ENCODE assay signal across 18 cellular contexts in genomic region chr10:59222788-59223187, GRCh38. TPM values are rescaled to one million over a fixed set of nuclear protein-coding genes. Genes with fewer than 3 reads are reported as not detected.
"Had no signal": no experiment of that assay in that cellular context is flagged by ENCODE, and none has a peak within 500 bp of the region (broad histone marks: within the 10 kb centered on the region; RNA-seq: fewer than 3 reads in every experiment).

No MANE protein-coding gene starts in this region.

- ATAC-seq: activated CD4-positive, CD25-positive, alpha-beta regulatory T cell treated with anti-CD3 and anti-CD28 coated beads, Interleukin-2, amount 50 U/mL, for 24 hours; activated naive CD8-positive, alpha-beta T cell treated with anti-CD3 and anti-CD28 coated beads, Interleukin-2, amount 50 U/mL, for 24 hours; esophagus mucosa; naive thymus-derived CD4-positive, alpha-beta T cell; sciatic nerve; stimulated activated naive B cell treated with anti-CD40 and anti-IgM and Interleukin-4, amounts not matched to agents 10 μg/mL and 1 μg/mL and 100 μg/mL, for 72 hours had no signal

- H2AFZ ChIP-seq: parathyroid adenoma had no signal

- H3K36me3 ChIP-seq: ascending aorta, spleen had no signal

- H3K27me3 ChIP-seq: ascending aorta, spleen had no signal

- DNase-seq: activated CD4-positive, alpha-beta T cell treated with anti-CD3 and anti-CD28 coated beads, Interleukin-2, amount 10 ng/mL, durations not matched to agents 7 days and 5 days; activated CD8-positive, alpha-beta memory T cell treated with anti-CD3 and anti-CD28 coated beads for 24 hours; activated CD8-positive, alpha-beta memory T cell treated with anti-CD3 and anti-CD28 coated beads, Interleukin-2, amount 50 U/mL, for 48 hours; activated effector memory CD4-positive, alpha-beta T cell treated with Interleukin-2 at 50 U/mL for 16 hours; activated naive CD4-positive, alpha-beta T cell treated with anti-CD3 and anti-CD28 coated beads, Interleukin-2, amount 10 ng/mL, durations not matched to agents 7 days and 5 days; activated naive CD8-positive, alpha-beta T cell treated with anti-CD3 and anti-CD28 coated beads, Interleukin-2, amount 50 U/mL, for 24 hours; activated T-cell treated with anti-CD3 and anti-CD28 coated beads, Interleukin-2, amount 50 U/mL, for 48 hours; effector CD8-positive, alpha-beta T cell; naive thymus-derived CD4-positive, alpha-beta T cell; spleen; stimulated activated naive B cell treated with anti-CD40 and anti-IgM and Interleukin-4, amounts not matched to agents 10 μg/mL and 1 μg/mL and 100 μg/mL, for 72 hours; T1000 had no signal

- H3K9ac ChIP-seq: parathyroid adenoma had no signal

- H3K4me1 ChIP-seq: ascending aorta, parathyroid adenoma, spleen had no signal

- H3K27ac ChIP-seq: ascending aorta, parathyroid adenoma, spleen had no signal

- H3K79me2 ChIP-seq: parathyroid adenoma had no signal

- H3K9me3 ChIP-seq: ascending aorta, spleen had no signal

- H3K4me3 ChIP-seq: ascending aorta, spleen had no signal

RNA-seq across cellular contexts. Expression of gene PHYHIPL, which starts 46.3 kb away (rescaled TPM):
- total RNA-seq: activated CD4-positive, alpha-beta T cell treated with anti-CD3 and anti-CD28 coated beads, Interleukin-2, amount 10 ng/mL, durations not matched to agents 7 days and 5 days; ascending aorta; esophagus mucosa; naive thymus-derived CD4-positive, alpha-beta T cell; spleen; T-helper 1 cell treated with Interleukin-12 subunit alpha and Interleukin-12 subunit beta and Interleukin-4 antibody, amounts not matched to agents 30 ng/mL and 1 ng/mL, for 36 hours had no signal
- polyA plus RNA-seq: naive thymus-derived CD4-positive, alpha-beta T cell had no signal
